ENCODE assay signal across 22 cellular contexts in genomic region chr9:134043531-134043988, GRCh38. TPM values are rescaled to one million over a fixed set of nuclear protein-coding genes. Genes with fewer than 3 reads are reported as not detected.
DNase-seq lines count a peak whose midpoint lies in the region; ATAC-seq and TF ChIP-seq lines count a peak whose summit lies in the region.
"Had no signal": no experiment of that assay in that cellular context is flagged by ENCODE, and none has a peak within 500 bp of the region (broad histone marks: within the 10 kb centered on the region; RNA-seq: fewer than 3 reads in every experiment).

No MANE protein-coding gene starts in this region.

- no peaks in the 10 kb centered on the region for H3K27me3 Mint-ChIP-seq in activated naive CD8-positive, alpha-beta T cell treated with anti-CD3 and anti-CD28 coated beads, Interleukin-2, amount 10 ng/mL, durations not matched to agents 7 days and 5 days
- H3K27me3 Mint-ChIP-seq in activated naive CD8-positive, alpha-beta T cell treated with anti-CD3 and anti-CD28 coated beads for 36 hours: no peaks in the 10 kb centered on the region
- H3K27me3 Mint-ChIP-seq in GM23338 (ENCODE audit: insufficient read depth, low read depth, poor library complexity): peaks cover 5% of the 10 kb centered on the region
- peaks cover 1% of the 10 kb centered on the region for H3K27me3 Mint-ChIP-seq in glutamatergic neuron (ENCODE audit: unreplicated experiment)
- H3K27me3 Mint-ChIP-seq in nephron progenitor cell (ENCODE audit: low read depth, poor library complexity): peaks cover 3% of the 10 kb centered on the region
- H3K27me3 Mint-ChIP-seq: IgD-negative memory B cell had no signal

- H3K9me3 Mint-ChIP-seq in activated naive CD8-positive, alpha-beta T cell treated with anti-CD3 and anti-CD28 coated beads, Interleukin-2, amount 10 ng/mL, durations not matched to agents 7 days and 5 days: peaks cover 2% of the 10 kb centered on the region
- H3K9me3 Mint-ChIP-seq in activated naive CD8-positive, alpha-beta T cell treated with anti-CD3 and anti-CD28 coated beads for 36 hours: peaks cover 5% of the 10 kb centered on the region
- H3K9me3 Mint-ChIP-seq in GM23338 (no peaks in the 10 kb centered on the region), glutamatergic neuron (ENCODE audit: unreplicated experiment) (peaks cover 3% of the 10 kb centered on the region), nephron progenitor cell (peaks cover 15% of the 10 kb centered on the region)

- no peaks in the 10 kb centered on the region for H3K4me1 ChIP-seq in GM23338 (ENCODE audit: insufficient read depth)
- H3K4me1 ChIP-seq in Peyer's patch: peaks cover 0 to 5% (median 0%) of the 10 kb centered on the region in 4 donors
- H3K4me1 ChIP-seq: HAP-1 had no signal

- H3K9me2 ChIP-seq in GM23338 (ENCODE audit: insufficient read depth): no peaks in the 10 kb centered on the region

- peak overlapping the region; percentile 12 for H3K27ac Mint-ChIP-seq in activated naive CD8-positive, alpha-beta T cell treated with anti-CD3 and anti-CD28 coated beads, Interleukin-2, amount 10 ng/mL, durations not matched to agents 7 days and 5 days
- no peak overlapping the region for H3K27ac Mint-ChIP-seq in activated naive CD8-positive, alpha-beta T cell treated with anti-CD3 and anti-CD28 coated beads for 36 hours
- peak overlapping the region; percentile 74; the same call in 1 of the 2 replicates for H3K27ac Mint-ChIP-seq in GM23338
- peak overlapping the region; percentile 12 for H3K27ac Mint-ChIP-seq in glutamatergic neuron (ENCODE audit: unreplicated experiment)
- H3K27ac Mint-ChIP-seq in nephron progenitor cell: peak overlapping the region; percentile 69

- H3K4me3 ChIP-seq in GM23338: no peak overlapping the region
- H3K4me3 ChIP-seq in Peyer's patch: no peak overlapping the region
- H3K4me3 ChIP-seq: HAP-1, MG63, SK-N-MC had no signal

- no peaks in the 10 kb centered on the region for H3K27me3 ChIP-seq in GM23338 (ENCODE audit: insufficient read depth)
- H3K27me3 ChIP-seq in Peyer's patch: no peaks in the 10 kb centered on the region
- H3K27me3 ChIP-seq: MG63 had no signal

- no peak for ATAC-seq in activated naive CD8-positive, alpha-beta T cell treated with anti-CD3 and anti-CD28 coated beads, Interleukin-2, amount 10 ng/mL, durations not matched to agents 7 days and 5 days (ENCODE audit: low read depth)
- ATAC-seq in GM23338: no peak

- no peak for TF ChIP-seq CTCF in GM23338 (conservative IDR thresholded peaks at IDR 0.05; ENCODE audit: low read depth in 2 of 2)
- no peak for TF ChIP-seq CTCF in glutamatergic neuron (IDR thresholded peaks at IDR 0.05; ENCODE audit: partially characterized antibody, unreplicated experiment)
- no peak for TF ChIP-seq CTCF in nephron progenitor cell (IDR thresholded peaks at IDR 0.05)
- TF ChIP-seq CTCF in Peyer's patch (IDR thresholded peaks at IDR 0.05): no peak

- no peaks in the 10 kb centered on the region for H3K4me1 Mint-ChIP-seq in activated naive CD8-positive, alpha-beta T cell treated with anti-CD3 and anti-CD28 coated beads, Interleukin-2, amount 10 ng/mL, durations not matched to agents 7 days and 5 days
- H3K4me1 Mint-ChIP-seq in activated naive CD8-positive, alpha-beta T cell treated with anti-CD3 and anti-CD28 coated beads for 36 hours: no peaks in the 10 kb centered on the region
- no peaks in the 10 kb centered on the region for H3K4me1 Mint-ChIP-seq in GM23338
- H3K4me1 Mint-ChIP-seq in glutamatergic neuron (ENCODE audit: low read depth, unreplicated experiment): peaks cover 9% of the 10 kb centered on the region
- no peaks in the 10 kb centered on the region for H3K4me1 Mint-ChIP-seq in nephron progenitor cell
- H3K4me1 Mint-ChIP-seq: IgD-negative memory B cell had no signal

- H3K9me3 ChIP-seq in Peyer's patch: no peaks in the 10 kb centered on the region
- H3K9me3 ChIP-seq: HAP-1, MG63 had no signal

- POLR2A ChIA-PET in activated naive CD8-positive, alpha-beta T cell treated with anti-CD3 and anti-CD28 coated beads, Interleukin-2, amount 10 ng/mL, durations not matched to agents 7 days and 5 days (lab: Charles Lee): no interaction called here

- H4K20me1 ChIP-seq in GM23338 (replicated peaks; ENCODE audit: insufficient read depth): peaks cover 3% of the 10 kb centered on the region

- no peaks in the 10 kb centered on the region for H3K79me2 ChIP-seq in GM23338 (replicated peaks; ENCODE audit: insufficient read depth)

- TF ChIP-seq POLR2A in Peyer's patch (IDR thresholded peaks at IDR 0.05): no peak

- no peak overlapping the region for H2AFZ ChIP-seq in GM23338

- no peak overlapping the region for H3K4me2 ChIP-seq in GM23338

- H3K36me3 ChIP-seq in GM23338 (ENCODE audit: insufficient read depth): peaks cover 12% of the 10 kb centered on the region
- H3K36me3 ChIP-seq in Peyer's patch: peaks cover 0 to 88% (median 0%) of the 10 kb centered on the region in 3 donors

- no peaks in the 10 kb centered on the region for H3F3A ChIP-seq in GM23338 (replicated peaks; ENCODE audit: low read depth)

- peaks cover 18% of the 10 kb centered on the region for H3K36me3 Mint-ChIP-seq in activated naive CD8-positive, alpha-beta T cell treated with anti-CD3 and anti-CD28 coated beads, Interleukin-2, amount 10 ng/mL, durations not matched to agents 7 days and 5 days
- peaks cover 26% of the 10 kb centered on the region for H3K36me3 Mint-ChIP-seq in activated naive CD8-positive, alpha-beta T cell treated with anti-CD3 and anti-CD28 coated beads for 36 hours
- H3K36me3 Mint-ChIP-seq in GM23338 (ENCODE audit: low read depth) (peaks cover 74% of the 10 kb centered on the region), glutamatergic neuron (ENCODE audit: unreplicated experiment) (peaks cover 8% of the 10 kb centered on the region), nephron progenitor cell (ENCODE audit: low read depth) (peaks cover 44% of the 10 kb centered on the region)

- no peak overlapping the region for H3K4me3 Mint-ChIP-seq in activated naive CD8-positive, alpha-beta T cell treated with anti-CD3 and anti-CD28 coated beads, Interleukin-2, amount 10 ng/mL, durations not matched to agents 7 days and 5 days
- H3K4me3 Mint-ChIP-seq in activated naive CD8-positive, alpha-beta T cell treated with anti-CD3 and anti-CD28 coated beads for 36 hours: no peak overlapping the region
- no peak overlapping the region for H3K4me3 Mint-ChIP-seq in GM23338
- no peak overlapping the region for H3K4me3 Mint-ChIP-seq in glutamatergic neuron (ENCODE audit: unreplicated experiment)
- H3K4me3 Mint-ChIP-seq in nephron progenitor cell: no peak overlapping the region
- H3K4me3 Mint-ChIP-seq: IgD-negative memory B cell had no signal

- H3K27ac ChIP-seq in GM23338 (ENCODE audit: low read depth): no peak overlapping the region
- H3K27ac ChIP-seq in Peyer's patch: no peak overlapping the region
- H3K27ac ChIP-seq: SK-N-MC had no signal

- DNase-seq in activated naive CD8-positive, alpha-beta T cell treated with anti-CD3 and anti-CD28 coated beads, Interleukin-2, amount 10 ng/mL, durations not matched to agents 7 days and 5 days: no peak
- DNase-seq in activated naive CD8-positive, alpha-beta T cell treated with anti-CD3 and anti-CD28 coated beads for 36 hours: no peak
- no peak for DNase-seq in GM23338 (ENCODE audit: low spot score)
- DNase-seq in glutamatergic neuron: no peak
- DNase-seq in nephron progenitor cell: no peak
- no peak for DNase-seq in Peyer's patch
- no peak for DNase-seq in NCI-H1694 treated with DMSO at 0.1 percent for 48 hours (lab: John Stamatoyannopoulos, UW)
- no peak for DNase-seq in stimulated activated CD4-positive, alpha-beta T cell treated with anti-CD3 and anti-CD28 coated beads, Interleukin-1b, Interleukin-23, amount 100 ng/mL, for 48 hours
- DNase-seq: C1 segment of cervical spinal cord; DMS79; Kasumi-1; MG63; NCI-H1105 treated with DMSO at 0.1 percent for 48 hours; NCI-H187; NCI-H2107; NCI-H510A; NCI-H748 treated with DMSO at 0.1 percent for 48 hours; NK-92 treated with Interleukin-12 subunit alpha and Interleukin-12 subunit beta, amount 100 ng/mL, for 24 hours; SHP77 had no signal

RNA-seq across cellular contexts. Expression of gene BRD3OS, which starts 18.3 kb away (rescaled TPM):
- 10 to 100 TPM; 14.2 to 17.0 TPM for total RNA-seq in activated naive CD8-positive, alpha-beta T cell treated with anti-CD3 and anti-CD28 coated beads, Interleukin-2, amount 10 ng/mL, durations not matched to agents 7 days and 5 days
- total RNA-seq in activated naive CD8-positive, alpha-beta T cell treated with anti-CD3 and anti-CD28 coated beads for 36 hours: 10 to 100 TPM; 12.6 to 12.7 TPM
- total RNA-seq in GM23338 (2014; rRNA removed; shearing (Covaris generic)): 12.8 and 16.0 TPM in 2 replicates
- polyA plus RNA-seq in GM23338 (2016; fragmentation: Nextera tagmentation; extraction: Ambion mirVana): 9.2 and 10.9 TPM in 2 replicates
- 31.6 TPM for total RNA-seq in glutamatergic neuron (ENCODE audit: unreplicated experiment)
- total RNA-seq in Peyer's patch: 10 to 100 TPM in 1 of 4 donors, 1 to 10 TPM in 3; 1.4 to 11.6 (median 2.3) TPM

RNA-seq across cellular contexts. Expression of gene BRD3, which starts 24.3 kb away (rescaled TPM):
- total RNA-seq in activated naive CD8-positive, alpha-beta T cell treated with anti-CD3 and anti-CD28 coated beads, Interleukin-2, amount 10 ng/mL, durations not matched to agents 7 days and 5 days: 10 to 100 TPM; 50.7 to 54.1 TPM
- 10 to 100 TPM; 32.3 to 34.0 TPM for total RNA-seq in activated naive CD8-positive, alpha-beta T cell treated with anti-CD3 and anti-CD28 coated beads for 36 hours
- 40.7 and 46.0 TPM in 2 replicates for total RNA-seq in GM23338 (2014; rRNA removed; shearing (Covaris generic))
- polyA plus RNA-seq in GM23338 (2016; fragmentation: Nextera tagmentation; extraction: Ambion mirVana): 87.1 and 88.0 TPM in 2 replicates
- total RNA-seq in glutamatergic neuron (ENCODE audit: unreplicated experiment) (128 TPM), Peyer's patch (10 to 100 TPM; 16.3 to 57.8 (median 35.0) TPM)

RNA-seq across cellular contexts. Expression of gene VAV2, which starts 51.4 kb away (rescaled TPM):
- 1 to 10 TPM; 4.7 to 6.4 TPM for total RNA-seq in activated naive CD8-positive, alpha-beta T cell treated with anti-CD3 and anti-CD28 coated beads, Interleukin-2, amount 10 ng/mL, durations not matched to agents 7 days and 5 days
- total RNA-seq in activated naive CD8-positive, alpha-beta T cell treated with anti-CD3 and anti-CD28 coated beads for 36 hours: 1 to 10 TPM; 4.2 TPM
- total RNA-seq in GM23338 (2014; rRNA removed; shearing (Covaris generic)): 24.3 and 28.9 TPM in 2 replicates
- 7.2 and 8.1 TPM in 2 replicates for polyA plus RNA-seq in GM23338 (2016; fragmentation: Nextera tagmentation; extraction: Ambion mirVana)
- 270 TPM for total RNA-seq in glutamatergic neuron (ENCODE audit: unreplicated experiment)
- total RNA-seq in Peyer's patch: 10 to 100 TPM; 47.9 to 61.8 (median 58.9) TPM
